Comparison of ENCODE assay signal across 18 cellular contexts in genomic region chr10:10007972-10008371, GRCh38.
DNase-seq lines count a peak whose midpoint lies in the region; ATAC-seq, FAIRE-seq and TF ChIP-seq lines count a peak whose summit lies in the region.
"Had no signal": no experiment of that assay in that cellular context is flagged by ENCODE, and none has a peak within 500 bp of the region (broad histone marks: within the 10 kb centered on the region; RNA-seq: fewer than 3 reads in every experiment).

No MANE protein-coding gene starts in this region.

- H3K4me1 ChIP-seq in H1 (replicated peaks in 1 of 4; ENCODE audit: control insufficient read depth in 3 of 4, insufficient read depth in 4 of 4, low read length in 3 of 4): no peaks in the 10 kb centered on the region
- no peaks in the 10 kb centered on the region for H3K4me1 ChIP-seq in gastroesophageal sphincter

- H3K79me1 ChIP-seq in H1 (ENCODE audit: low read depth, low read length): no peaks in the 10 kb centered on the region

- no peak overlapping the region for H2AK5ac ChIP-seq in H1 (ENCODE audit: low read depth, low read length)

- no peak overlapping the region for H3K4me2 ChIP-seq in H1 (ENCODE audit: insufficient read depth in 1 of 2, low read depth in 2 of 2, low read length in 2 of 2)
- H3K4me2 ChIP-seq: hepatocyte had no signal

- no peak for TF ChIP-seq CTCF in H1 (IDR thresholded peaks at IDR 0.05; ENCODE audit: control extremely low read depth in 1 of 3, insufficient read depth in 1 of 3, low read depth in 1 of 3, low read length in 3 of 3)
- no peak for TF ChIP-seq CTCF in gastroesophageal sphincter (IDR thresholded peaks at IDR 0.05)

- H2BK15ac ChIP-seq in H1 (ENCODE audit: low read length): no peak overlapping the region

- H3K36me3 Mint-ChIP-seq in stimulated activated memory B cell treated with anti-CD40 and anti-IgM and Interleukin-4, amounts not matched to agents 10 μg/mL and 1 μg/mL and 100 μg/mL, for 72 hours: no peaks in the 10 kb centered on the region

- H3K79me2 ChIP-seq in H1 (ENCODE audit: control insufficient read depth in 1 of 2, insufficient read depth in 2 of 2, low read length in 2 of 2): no peaks in the 10 kb centered on the region
- H3K79me2 ChIP-seq: hepatocyte had no signal

- ATAC-seq in stimulated activated memory B cell treated with anti-CD40 and anti-IgM and Interleukin-4, amounts not matched to agents 10 μg/mL and 1 μg/mL and 100 μg/mL, for 72 hours: peak; percentile 64
- ATAC-seq in gastroesophageal sphincter (no peak), HG02588 (IDR thresholded peaks at IDR 0.05; ENCODE audit: unreplicated experiment) (no peak)
- ATAC-seq: HepG2, mucosa of descending colon had no signal

- H2BK12ac ChIP-seq in H1 (ENCODE audit: low read depth, low read length): no peak overlapping the region

- no peak overlapping the region for H3K56ac ChIP-seq in H1 (replicated peaks; ENCODE audit: insufficient read length, low read depth, low read length)

- no peaks in the 10 kb centered on the region for H4K20me1 ChIP-seq in H1 (replicated peaks in 1 of 2; ENCODE audit: control insufficient read depth in 1 of 2, insufficient read depth in 2 of 2, low read length in 2 of 2)

- no peak overlapping the region for H2BK5ac ChIP-seq in H1 (ENCODE audit: low read depth, low read length)

- H3K4me3 ChIP-seq in H1 (ENCODE audit: extremely low read depth in 1 of 4, insufficient read depth in 2 of 4, low read depth in 3 of 4, low read length in 4 of 4) (no peak overlapping the region), gastroesophageal sphincter (no peak overlapping the region)
- H3K4me3 ChIP-seq: coronary artery, hepatocyte, mucosa of descending colon had no signal

- H3K36me3 ChIP-seq in H1 (ENCODE audit: control insufficient read depth in 2 of 4, insufficient read depth in 4 of 4, low read length in 3 of 4) (no peaks in the 10 kb centered on the region), gastroesophageal sphincter (no peaks in the 10 kb centered on the region)
- H3K36me3 ChIP-seq: WERI-Rb-1 had no signal

- no peak overlapping the region for H3K4ac ChIP-seq in H1 (replicated peaks; ENCODE audit: insufficient read length, low read depth, low read length)

- H3K27ac ChIP-seq in H1 (ENCODE audit: low read depth, low read length): no peak overlapping the region
- no peak overlapping the region for H3K27ac ChIP-seq in gastroesophageal sphincter
- H3K27ac ChIP-seq: 22Rv1, coronary artery, hepatocyte, WERI-Rb-1 had no signal

- H3K27ac Mint-ChIP-seq in stimulated activated memory B cell treated with anti-CD40 and anti-IgM and Interleukin-4, amounts not matched to agents 10 μg/mL and 1 μg/mL and 100 μg/mL, for 72 hours: no peak overlapping the region
- H3K27ac Mint-ChIP-seq: progenitor cell of endocrine pancreas had no signal

- TF ChIP-seq RAD21 in H1 (IDR thresholded peaks at IDR 0.05 in 1 of 2, conservative IDR thresholded peaks at IDR 0.05 in 1 of 2; ENCODE audit: low read depth in 2 of 2, low read length in 2 of 2): no peak

- no peaks in the 10 kb centered on the region for H3K4me1 Mint-ChIP-seq in stimulated activated memory B cell treated with anti-CD40 and anti-IgM and Interleukin-4, amounts not matched to agents 10 μg/mL and 1 μg/mL and 100 μg/mL, for 72 hours

- POLR2A ChIA-PET in H1 (lab: Charles Lee; ENCODE audit: partially characterized antibody): no interaction called here

- TF ChIP-seq EP300 in H1 (IDR thresholded peaks at IDR 0.05; ENCODE audit: borderline replicate concordance in 1 of 2, low read depth in 2 of 2, low read length in 2 of 2) (no peak), gastroesophageal sphincter (IDR thresholded peaks at IDR 0.05) (no peak)

- no peak overlapping the region for H2BK120ac ChIP-seq in H1 (replicated peaks; ENCODE audit: low read depth, low read length)

- H3K27me3 ChIP-seq in H1 (replicated peaks in 1 of 4; ENCODE audit: control insufficient read depth in 3 of 4, extremely low read depth in 1 of 4, insufficient read depth in 3 of 4, low read length in 3 of 4): no peaks in the 10 kb centered on the region
- H3K27me3 ChIP-seq in gastroesophageal sphincter: no peaks in the 10 kb centered on the region
- H3K27me3 ChIP-seq: hepatocyte had no signal

- H3K9me3 Mint-ChIP-seq in stimulated activated memory B cell treated with anti-CD40 and anti-IgM and Interleukin-4, amounts not matched to agents 10 μg/mL and 1 μg/mL and 100 μg/mL, for 72 hours: no peaks in the 10 kb centered on the region

- no peaks in the 10 kb centered on the region for H3K27me3 Mint-ChIP-seq in stimulated activated memory B cell treated with anti-CD40 and anti-IgM and Interleukin-4, amounts not matched to agents 10 μg/mL and 1 μg/mL and 100 μg/mL, for 72 hours

- no peak overlapping the region for H3K14ac ChIP-seq in H1 (ENCODE audit: insufficient read length)

- H3K4me3 Mint-ChIP-seq in stimulated activated memory B cell treated with anti-CD40 and anti-IgM and Interleukin-4, amounts not matched to agents 10 μg/mL and 1 μg/mL and 100 μg/mL, for 72 hours: no peak overlapping the region

- no peak overlapping the region for H4K5ac ChIP-seq in H1 (ENCODE audit: insufficient read length, low read depth, low read length)

- CTCF ChIA-PET in H1 (lab: Charles Lee; ENCODE audit: partially characterized antibody): interaction anchor here (0.8 to 1.1 kb wide), 2 partner anchors 8 to 665 kb away, joined by 3 read pairs; no protein-coding TSS in a partner anchor

- peak overlapping the region; percentile 20; the same call in 1 of the 2 replicates for H4K8ac ChIP-seq in H1 (ENCODE audit: extremely low read depth, insufficient read depth, low read length)

- no peak overlapping the region for H2BK20ac ChIP-seq in H1 (ENCODE audit: low read length)

- no peak overlapping the region for H4K91ac ChIP-seq in H1 (replicated peaks; ENCODE audit: insufficient read length, low read length)

- no peak overlapping the region for H3K23ac ChIP-seq in H1 (ENCODE audit: insufficient read length)

- H3K18ac ChIP-seq in H1 (ENCODE audit: extremely low read depth, low read length): no peak overlapping the region

- 0 out of 2 replicates have a peak overlapping the region, but pooled peaks have one; percentile 17 for H2AFZ ChIP-seq in H1 (ENCODE audit: low read length)
- H2AFZ ChIP-seq: hepatocyte had no signal

- no peaks in the 10 kb centered on the region for H3K9me3 ChIP-seq in H1 (ENCODE audit: insufficient read depth in 2 of 2, low read depth in 1 of 2, low read length in 1 of 2)
- no peaks in the 10 kb centered on the region for H3K9me3 ChIP-seq in gastroesophageal sphincter
- H3K9me3 ChIP-seq: mucosa of descending colon had no signal

- no peaks in the 10 kb centered on the region for H3K23me2 ChIP-seq in H1 (ENCODE audit: low read depth, low read length)

- no peak for FAIRE-seq in H1 (lab: Jason Lieb, UNC)
- FAIRE-seq: HepG2 had no signal

- WGBS in H1 (ENCODE audit: extremely low coverage in 1 of 2, insufficient coverage in 1 of 2, insufficient read length in 1 of 2, insufficient replicate concordance in 2 of 2, low coverage in 1 of 2, low lambda C conversion rate in 2 of 2, missing lambda C conversion rate in 1 of 2), 2 experiments: 94% methylated on average over 6 of the region's 6 CpGs; no CpG with 5 or more reads in 1 of the 2 experiments
- 93 to 94% methylated on average over 3 of the region's 6 CpGs for WGBS in gastroesophageal sphincter (ENCODE audit: low coverage in 1 of 2), 2 donors

- no peak overlapping the region for H3K9ac ChIP-seq in H1 (replicated peaks in 1 of 4; ENCODE audit: extremely low read depth in 1 of 4, low read depth in 3 of 4, low read length in 3 of 4)

- TF ChIP-seq POLR2A in H1 (IDR thresholded peaks at IDR 0.05; ENCODE audit: control extremely low read depth in 1 of 2, low read depth in 2 of 2, low read length in 2 of 2): no peak
- no peak for TF ChIP-seq POLR2A in gastroesophageal sphincter (IDR thresholded peaks at IDR 0.05)

- peak; percentile 15 to 60 for DNase-seq in NCI-H2081 (lab: John Stamatoyannopoulos, UW)
- DNase-seq in NCI-H2081 treated with DMSO at 0.1 percent for 48 hours (lab: John Stamatoyannopoulos, UW): no peak
- peak; percentile 88 for DNase-seq in NAMALWA (ENCODE audit: low spot score)
- no peak for DNase-seq in H1 (ENCODE audit: low read depth in 1 of 2, low spot score in 2 of 2)
- no peak for DNase-seq in stimulated activated CD4-positive, alpha-beta T cell treated with anti-CD3 and anti-CD28 coated beads, Interleukin-12 subunit alpha, Interleukin-12 subunit beta, amount 100 ng/mL, for 4 hours
- DNase-seq: erythroblast, mucosa of descending colon, NCI-H1105, NCI-H2227 treated with DMSO at 0.1 percent for 48 hours, WERI-Rb-1 had no signal

TF ChIP-seq in H1, 55 proteins besides CTCF, POLR2A, EP300 and RAD21:
- TF ChIP-seq JUND (IDR thresholded peaks at IDR 0.05; ENCODE audit: low read length): no peak

Comparison
In these comparisons a context has a peak if more than half of its experiments do, and no peak if none do; other contexts are left out.
1. DNase-seq: peak in NCI-H2081 (2 of 2) and NAMALWA (single experiment); none in NCI-H2081 treated with DMSO at 0.1 percent for 48 hours (single experiment), H1 (0 of 2) and stimulated activated CD4-positive, alpha-beta T cell treated with anti-CD3 and anti-CD28 coated beads, Interleukin-12 subunit alpha, Interleukin-12 subunit beta, amount 100 ng/mL, for 4 hours (single experiment).